In genomic region chr13:100197591-100198365, GRCh38 we compare ENCODE assay signal across 18 cellular contexts.
A peak's percentile ranks its signal among the peaks of the same experiment; 100 is the strongest.
DNase-seq lines count a peak whose midpoint lies in the region; ATAC-seq, FAIRE-seq and TF ChIP-seq lines count a peak whose summit lies in the region.
"Had no signal": no experiment of that assay in that cellular context is flagged by ENCODE, and none has a peak within 500 bp of the region (broad histone marks: within the 10 kb centered on the region; RNA-seq: fewer than 3 reads in every experiment).

No MANE protein-coding gene starts in this region.

- no peak for TF ChIP-seq RAD21 in H1 (IDR thresholded peaks at IDR 0.05 in 1 of 2, conservative IDR thresholded peaks at IDR 0.05 in 1 of 2; ENCODE audit: low read depth in 2 of 2, low read length in 2 of 2)

- H4K8ac ChIP-seq in H1 (ENCODE audit: extremely low read depth, insufficient read depth, low read length), result no peak overlapping the region

- ATAC-seq in mucosa of descending colon (peak; percentile 97), T-helper 17 cell (no peak)
- ATAC-seq: HCT116 had no signal

- no peak overlapping the region for H3K56ac ChIP-seq in H1 (replicated peaks; ENCODE audit: insufficient read length, low read depth, low read length)

- POLR2A ChIA-PET in H1 (lab: Charles Lee; ENCODE audit: partially characterized antibody), result interaction anchor here (1.1 to 1.4 kb wide), 2 partner anchors 12 to 27 kb away, joined by 3 to 4 read pairs; no protein-coding TSS in a partner anchor

- no peaks in the 10 kb centered on the region for H3K9me3 ChIP-seq in H1 (ENCODE audit: insufficient read depth in 2 of 2, low read depth in 1 of 2, low read length in 1 of 2)
- no peaks in the 10 kb centered on the region for H3K9me3 ChIP-seq in mucosa of descending colon
- no peaks in the 10 kb centered on the region for H3K9me3 ChIP-seq in T-helper 17 cell (ENCODE audit: control insufficient read depth, low read length, poor library complexity, severe bottlenecking)
- H3K9me3 ChIP-seq: SJCRH30 had no signal

- H3K4me3 Mint-ChIP-seq in T-helper 17 cell, result no peak overlapping the region

- peaks cover 0 to 29% of the 10 kb centered on the region in 2 experiments; a peak in 3 of 4 replicates for H3K79me2 ChIP-seq in H1 (ENCODE audit: control insufficient read depth in 1 of 2, insufficient read depth in 2 of 2, low read length in 2 of 2)

- DNase-seq in H1 (ENCODE audit: low read depth in 1 of 2, low spot score in 2 of 2) (no peak), mucosa of descending colon (peak in 2 of 3 donors; percentile 34 to 52), DMS 273 treated with DMSO at 0.1 percent for 48 hours (lab: John Stamatoyannopoulos, UW) (no peak), H7 (no peak), D721Med (ENCODE audit: insufficient read length, low spot score) (no peak), T-helper 17 cell (no peak)
- DNase-seq: DMS153; IMR-90; Kasumi-1; NCI-H1436; NCI-H2227 treated with DMSO at 0.1 percent for 48 hours; NCI-H526; NK-92 treated with Interleukin-12 subunit alpha and Interleukin-12 subunit beta, amount 100 ng/mL, for 24 hours; OCI-M1; RPMI8226; SJCRH30 had no signal

- 0 out of 2 replicates have a peak overlapping the region, but pooled peaks have one; percentile 82 for H2BK15ac ChIP-seq in H1 (ENCODE audit: low read length)

- no peak overlapping the region for H3K4me2 ChIP-seq in H1 (ENCODE audit: insufficient read depth in 1 of 2, low read depth in 2 of 2, low read length in 2 of 2)

- H2BK12ac ChIP-seq in H1 (ENCODE audit: low read depth, low read length), result peak overlapping the region; percentile 45; the same call in 1 of the 2 replicates

- H4K20me1 ChIP-seq in H1 (replicated peaks in 1 of 2; ENCODE audit: control insufficient read depth in 1 of 2, insufficient read depth in 2 of 2, low read length in 2 of 2), result no peaks in the 10 kb centered on the region

- H3K36me3 ChIP-seq in H1 (ENCODE audit: control insufficient read depth in 2 of 4, insufficient read depth in 4 of 4, low read length in 3 of 4) (no peaks in the 10 kb centered on the region; a peak in 1 of 8 replicates), mucosa of descending colon (ENCODE audit: low read depth) (no peaks in the 10 kb centered on the region), H7 (replicated peaks; ENCODE audit: control insufficient read depth, insufficient read depth, low read length) (no peaks in the 10 kb centered on the region)
- H3K36me3 ChIP-seq: SJCRH30 had no signal

- H3K36me3 Mint-ChIP-seq in T-helper 17 cell (ENCODE audit: low read depth), result no peaks in the 10 kb centered on the region

- no peak overlapping the region for H2BK5ac ChIP-seq in H1 (ENCODE audit: low read depth, low read length)

- H3K27me3 Mint-ChIP-seq in T-helper 17 cell, result no peaks in the 10 kb centered on the region

- H3K4me3 ChIP-seq in H1 (ENCODE audit: extremely low read depth in 1 of 4, insufficient read depth in 2 of 4, low read depth in 3 of 4, low read length in 4 of 4) (no peak overlapping the region), mucosa of descending colon (no peak overlapping the region), H7 (ENCODE audit: insufficient read depth, low read depth, low read length) (no peak overlapping the region)
- H3K4me3 ChIP-seq: SJCRH30 had no signal

- no peak overlapping the region for H3K23ac ChIP-seq in H1 (ENCODE audit: insufficient read length)

- no peak overlapping the region for H2BK20ac ChIP-seq in H1 (ENCODE audit: low read length)

- H3K14ac ChIP-seq in H1 (ENCODE audit: insufficient read length), result no peak overlapping the region

- intact Hi-C loops in mucosa of descending colon (cut with DNase I, micrococcal nuclease), result no loop called here

- H3K27ac ChIP-seq in VCaP, result peak overlapping the region; percentile 53
- no peak overlapping the region for H3K27ac ChIP-seq in H1 (ENCODE audit: low read depth, low read length)
- H3K27ac ChIP-seq: SJCRH30 had no signal

- no peak overlapping the region for H2BK120ac ChIP-seq in H1 (replicated peaks; ENCODE audit: low read depth, low read length)

- H4K5ac ChIP-seq in H1 (ENCODE audit: insufficient read length, low read depth, low read length), result no peak overlapping the region

- TF ChIP-seq POLR2A in H1 (IDR thresholded peaks at IDR 0.05; ENCODE audit: control extremely low read depth in 1 of 2, low read depth in 2 of 2, low read length in 2 of 2), result no peak

- no peaks in the 10 kb centered on the region for H3K79me1 ChIP-seq in H1 (ENCODE audit: low read depth, low read length)

- FAIRE-seq in H1 (lab: Jason Lieb, UNC) (no peak), D721Med (lab: Jason Lieb, UNC) (no peak)

- H3K4ac ChIP-seq in H1 (replicated peaks; ENCODE audit: insufficient read length, low read depth, low read length), result no peak overlapping the region

- no peak overlapping the region for H3K9ac ChIP-seq in H1 (replicated peaks in 1 of 4; ENCODE audit: extremely low read depth in 1 of 4, low read depth in 3 of 4, low read length in 3 of 4)

- H3K4me1 Mint-ChIP-seq in T-helper 17 cell, result peaks cover under 1% of the 10 kb centered on the region

- TF ChIP-seq CTCF in VCaP (conservative IDR thresholded peaks at IDR 0.05) (no peak), H1 (IDR thresholded peaks at IDR 0.05; ENCODE audit: control extremely low read depth in 1 of 3, insufficient read depth in 1 of 3, low read depth in 1 of 3, low read length in 3 of 3) (no peak), mucosa of descending colon (IDR thresholded peaks at IDR 0.05) (no peak), D721Med (IDR thresholded peaks at IDR 0.05; ENCODE audit: insufficient read depth, missing control alignments) (no peak)

- CTCF ChIA-PET in H1 (lab: Charles Lee; ENCODE audit: partially characterized antibody), result interaction anchor here (1.2 kb wide), 1 partner anchor 36 kb away, joined by 3 read pairs; no protein-coding TSS in a partner anchor

- no peaks in the 10 kb centered on the region for H3K27me3 ChIP-seq in H1 (replicated peaks in 1 of 4; ENCODE audit: control insufficient read depth in 3 of 4, extremely low read depth in 1 of 4, insufficient read depth in 3 of 4, low read length in 3 of 4)
- H3K27me3 ChIP-seq in H7 (ENCODE audit: control insufficient read depth, insufficient read depth, low read length), result no peaks in the 10 kb centered on the region
- H3K27me3 ChIP-seq: SJCRH30 had no signal

- H3K18ac ChIP-seq in H1 (ENCODE audit: extremely low read depth, low read length), result 0 out of 2 replicates have a peak overlapping the region, but pooled peaks have one; percentile 48

- WGBS in H1 (ENCODE audit: extremely low coverage in 1 of 2, insufficient coverage in 1 of 2, insufficient read length in 1 of 2, insufficient replicate concordance in 2 of 2, low coverage in 1 of 2, low lambda C conversion rate in 2 of 2, missing lambda C conversion rate in 1 of 2), 2 experiments, result 90% methylated on average over 5 of the region's 5 CpGs; no CpG with 5 or more reads in 1 of the 2 experiments

- H3K27ac Mint-ChIP-seq in T-helper 17 cell, result no peak overlapping the region

- H2AFZ ChIP-seq in H1 (ENCODE audit: low read length), result no peak overlapping the region

- H4K91ac ChIP-seq in H1 (replicated peaks; ENCODE audit: insufficient read length, low read length), result no peak overlapping the region

- no peak for TF ChIP-seq EP300 in H1 (IDR thresholded peaks at IDR 0.05; ENCODE audit: borderline replicate concordance in 1 of 2, low read depth in 2 of 2, low read length in 2 of 2)

- peak overlapping the region; percentile 84; the same call in 1 of the 2 replicates for H2AK5ac ChIP-seq in H1 (ENCODE audit: low read depth, low read length)

- no peaks in the 10 kb centered on the region for H3K23me2 ChIP-seq in H1 (ENCODE audit: low read depth, low read length)

- H3K4me1 ChIP-seq in H1 (replicated peaks in 1 of 4; ENCODE audit: control insufficient read depth in 3 of 4, insufficient read depth in 4 of 4, low read length in 3 of 4), result peaks cover 0 to 18% (median 9%) of the 10 kb centered on the region in 4 experiments; a peak in 4 of 7 replicates
- peaks cover 4% of the 10 kb centered on the region for H3K4me1 ChIP-seq in mucosa of descending colon (ENCODE audit: low read depth)
- H3K4me1 ChIP-seq: SJCRH30 had no signal

TF ChIP-seq in H1, 55 proteins besides CTCF, POLR2A, EP300 and RAD21:
- TF ChIP-seq ZNF274 (IDR thresholded peaks at IDR 0.05; ENCODE audit: borderline replicate concordance, extremely low read depth, low read length), result no peak
- TF ChIP-seq EGR1 (IDR thresholded peaks at IDR 0.05; ENCODE audit: borderline replicate concordance, low read depth, low read length), result no peak
- TF ChIP-seq SIN3A (conservative IDR thresholded peaks at IDR 0.05 in 1 of 2, IDR thresholded peaks at IDR 0.05 in 1 of 2; ENCODE audit: low read depth in 1 of 2, low read length in 2 of 2), result no peak
- TF ChIP-seq BACH1 (IDR thresholded peaks at IDR 0.05; ENCODE audit: low read length), result no peak
- TF ChIP-seq RBBP5 (IDR thresholded peaks at IDR 0.05; ENCODE audit: borderline replicate concordance, low read depth, low read length), result no peak
- no peak for TF ChIP-seq GTF2F1 (IDR thresholded peaks at IDR 0.05; ENCODE audit: borderline replicate concordance, low read depth, low read length)
- TF ChIP-seq POLR2AphosphoS5 (IDR thresholded peaks at IDR 0.05; ENCODE audit: low read depth, low read length), result no peak
- no peak for TF ChIP-seq NANOG (IDR thresholded peaks at IDR 0.05; ENCODE audit: insufficient read depth, low read depth, low read length, poor library complexity, severe bottlenecking)
- TF ChIP-seq RNF2 (IDR thresholded peaks at IDR 0.05; ENCODE audit: borderline replicate concordance, low read depth, low read length, missing control alignments, poor library complexity, severe bottlenecking), result no peak
- TF ChIP-seq ATF3 (IDR thresholded peaks at IDR 0.05; ENCODE audit: insufficient read depth, low read depth, low read length), result no peak

Comparison
In these comparisons a context has a peak if more than half of its experiments do, and no peak if none do; other contexts are left out.
1. DNase-seq: peak in mucosa of descending colon (2 of 3); none in H1 (0 of 2), DMS 273 treated with DMSO at 0.1 percent for 48 hours (single experiment), H7 (single experiment), D721Med (single experiment) and T-helper 17 cell (0 of 3).